ENCODE assay signal across 29 cellular contexts in genomic region chr6:36049582-36049981, GRCh38. TPM values are rescaled to one million over a fixed set of nuclear protein-coding genes. Genes with fewer than 3 reads are reported as not detected.
"Had no signal": no experiment of that assay in that cellular context is flagged by ENCODE, and none has a peak within 500 bp of the region (broad histone marks: within the 10 kb centered on the region; RNA-seq: fewer than 3 reads in every experiment).

No MANE protein-coding gene starts in this region.

- H3K27ac Mint-ChIP-seq: activated CD4-positive, alpha-beta memory T cell treated with anti-CD3 and anti-CD28 coated beads, Interleukin-2, amount 10 ng/mL, durations not matched to agents 7 days and 5 days; activated CD4-positive, alpha-beta T cell treated with anti-CD3 and anti-CD28 coated beads, Interleukin-2, amount 10 ng/mL, durations not matched to agents 24 days and 14 days; activated T-cell treated with anti-CD3 and anti-CD28 coated beads, Interleukin-2, amount 50 U/mL, for 24 hours; nephron; stimulated activated effector memory CD8-positive, alpha-beta T cell treated with anti-CD3 and anti-CD28 coated beads, Interleukin-12 subunit alpha, Interleukin-12 subunit beta, amount 100 ng/mL, for 72 hours; stimulated activated naive CD8-positive, alpha-beta T cell treated with anti-CD3 and anti-CD28 coated beads, Interleukin-15, amount 100 ng/mL, for 72 hours had no signal

- DNase-seq: activated CD4-positive, alpha-beta memory T cell treated with anti-CD3 and anti-CD28 coated beads, Interleukin-2, amount 10 ng/mL, durations not matched to agents 7 days and 5 days; activated CD4-positive, CD25-positive, alpha-beta regulatory T cell treated with anti-CD3 and anti-CD28 coated beads, Interleukin-2, amount 50 U/mL, for 72 hours; activated CD8-positive, alpha-beta memory T cell treated with anti-CD3 and anti-CD28 coated beads, Interleukin-2, amount 50 U/mL, for 48 hours; activated gamma-delta T cell; activated naive CD4-positive, alpha-beta T cell treated with anti-CD3 and anti-CD28 coated beads, Interleukin-2, amount 50 U/mL, for 16 hours; activated T-cell treated with anti-CD3 and anti-CD28 coated beads, Interleukin-2, amount 50 U/mL, for 24 hours; amniotic stem cell; brain microvascular endothelial cell; foreskin fibroblast; head of caudate nucleus; hippocampal formation; left cardiac atrium; left ventricle myocardium superior; mucosa of descending colon; stimulated activated CD4-positive, alpha-beta T cell treated with anti-CD3 and anti-CD28 coated beads, Interleukin-4, amount 100 ng/mL, for 24 hours; stimulated activated naive CD8-positive, alpha-beta T cell treated with anti-CD3 and anti-CD28 coated beads, Interleukin-15, amount 100 ng/mL, for 72 hours; substantia nigra; T1000; upper lobe of left lung had no signal

- H3K4me1 Mint-ChIP-seq: nephron had no signal

- ATAC-seq: left cardiac atrium; left ventricle myocardium superior; sciatic nerve; stimulated activated effector memory CD8-positive, alpha-beta T cell treated with anti-CD3 and anti-CD28 coated beads, Interleukin-12 subunit alpha, Interleukin-12 subunit beta, amount 100 ng/mL, for 72 hours; stimulated activated naive CD8-positive, alpha-beta T cell treated with anti-CD3 and anti-CD28 coated beads, Interleukin-15, amount 100 ng/mL, for 72 hours had no signal

- H3K4me3 Mint-ChIP-seq: activated CD4-positive, alpha-beta memory T cell treated with anti-CD3 and anti-CD28 coated beads, Interleukin-2, amount 10 ng/mL, durations not matched to agents 7 days and 5 days; activated CD4-positive, alpha-beta T cell treated with anti-CD3 and anti-CD28 coated beads, Interleukin-2, amount 10 ng/mL, durations not matched to agents 24 days and 14 days; activated T-cell treated with anti-CD3 and anti-CD28 coated beads, Interleukin-2, amount 50 U/mL, for 24 hours; nephron; stimulated activated effector memory CD8-positive, alpha-beta T cell treated with anti-CD3 and anti-CD28 coated beads, Interleukin-12 subunit alpha, Interleukin-12 subunit beta, amount 100 ng/mL, for 72 hours; stimulated activated naive CD8-positive, alpha-beta T cell treated with anti-CD3 and anti-CD28 coated beads, Interleukin-15, amount 100 ng/mL, for 72 hours had no signal

- H3K9me3 Mint-ChIP-seq: activated CD4-positive, alpha-beta T cell treated with anti-CD3 and anti-CD28 coated beads, Interleukin-2, amount 10 ng/mL, durations not matched to agents 24 days and 14 days; activated T-cell treated with anti-CD3 and anti-CD28 coated beads, Interleukin-2, amount 50 U/mL, for 24 hours; nephron; stimulated activated effector memory CD8-positive, alpha-beta T cell treated with anti-CD3 and anti-CD28 coated beads, Interleukin-12 subunit alpha, Interleukin-12 subunit beta, amount 100 ng/mL, for 72 hours; stimulated activated naive CD8-positive, alpha-beta T cell treated with anti-CD3 and anti-CD28 coated beads, Interleukin-15, amount 100 ng/mL, for 72 hours had no signal

- H3K27me3 Mint-ChIP-seq: activated CD4-positive, alpha-beta memory T cell treated with anti-CD3 and anti-CD28 coated beads, Interleukin-2, amount 10 ng/mL, durations not matched to agents 7 days and 5 days; activated CD4-positive, alpha-beta T cell treated with anti-CD3 and anti-CD28 coated beads, Interleukin-2, amount 10 ng/mL, durations not matched to agents 24 days and 14 days; activated T-cell treated with anti-CD3 and anti-CD28 coated beads, Interleukin-2, amount 50 U/mL, for 24 hours; stimulated activated naive CD8-positive, alpha-beta T cell treated with anti-CD3 and anti-CD28 coated beads, Interleukin-15, amount 100 ng/mL, for 72 hours had no signal

RNA-seq across cellular contexts. Expression of gene SLC26A8, which starts 25.1 kb away (rescaled TPM):
- total RNA-seq: activated CD4-positive, alpha-beta memory T cell treated with anti-CD3 and anti-CD28 coated beads, Interleukin-2, amount 10 ng/mL, durations not matched to agents 7 days and 5 days; activated CD4-positive, alpha-beta T cell treated with anti-CD3 and anti-CD28 coated beads, Interleukin-2, amount 10 ng/mL, durations not matched to agents 24 days and 14 days; astrocyte; endothelial cell of umbilical vein; left ventricle myocardium superior; lung microvascular endothelial cell; myocyte; osteocyte; vagina had no signal
